Comparison of ENCODE assay signal across 8 cellular contexts in genomic region chrX:65518980-65519379, GRCh38. TPM values are rescaled to one million over a fixed set of nuclear protein-coding genes. Genes with fewer than 3 reads are reported as not detected.
DNase-seq lines count a peak whose midpoint lies in the region; ATAC-seq, FAIRE-seq and TF ChIP-seq lines count a peak whose summit lies in the region.
"Not testable (repeated sequence)": the region's sequence is repeated elsewhere in the genome, so short reads cannot be mapped to it uniquely, and the experiment has no call there.

No MANE protein-coding gene starts in this region.

- SMC1A ChIA-PET in GM12878 (lab: Charles Lee; ENCODE audit: uncharacterized antibody, unreplicated experiment), result not testable (repeated sequence)

- intact Hi-C loops in CD8-positive, alpha-beta T cell (cut with DNase I, micrococcal nuclease); GM12878 (cut with micrococcal nuclease; ENCODE audit: unreplicated experiment): not testable (repeated sequence)

- not testable (repeated sequence) for H3K4me1 ChIP-seq in CD8-positive, alpha-beta T cell (ENCODE audit: insufficient read depth, low read length); GM12878 (ENCODE audit: control insufficient read depth, insufficient read depth, low read length)

- H3K36me3 ChIP-seq in CD8-positive, alpha-beta T cell (ENCODE audit: insufficient read depth, low read length), result peaks cover 32% of the 10 kb centered on the region
- not testable (repeated sequence) for H3K36me3 ChIP-seq in GM12878 (ENCODE audit: control insufficient read depth in 2 of 2, insufficient read depth in 2 of 2, low read length in 1 of 2)

- in situ Hi-C loops in GM12878 (cut with MboI), result not testable (repeated sequence)

- H2AFZ ChIP-seq in GM12878 (ENCODE audit: control insufficient read depth, low read depth, low read length), result not testable (repeated sequence)

- BruUV-seq in GM12878 (replicated peaks; lab: Mats Ljungman, UMichigan), result not testable (repeated sequence)

- not testable (repeated sequence) for DNase-seq in CD8-positive, alpha-beta T cell; T-cell; activated CD8-positive, alpha-beta memory T cell treated with anti-CD3 and anti-CD28 coated beads, Interleukin-2, amount 10 ng/mL, durations not matched to agents 7 days and 5 days; activated naive CD4-positive, alpha-beta T cell treated with anti-CD3 and anti-CD28 coated beads, Interleukin-2, amount 50 U/mL, for 72 hours (ENCODE audit: low spot score in 2 of 2); GM12878 (ENCODE audit: low read depth, low spot score); left lobe of liver (ENCODE audit: low spot score); naive thymus-derived CD8-positive, alpha-beta T cell; stimulated activated naive B cell treated with anti-CD40 and anti-IgM and Interleukin-4, amounts not matched to agents 10 μg/mL and 1 μg/mL and 100 μg/mL, for 72 hours

- not testable (repeated sequence) for H3K79me2 ChIP-seq in GM12878 (ENCODE audit: control insufficient read depth, insufficient read depth, low read length)

- CTCF ChIA-PET in CD8-positive, alpha-beta T cell (lab: Charles Lee), result not testable (repeated sequence)
- CTCF ChIA-PET in T-cell (lab: Charles Lee) (interaction anchor here in 1 of 2 donors (0.6 kb wide), 1 partner anchor 15 kb away, joined by 3 read pairs; no protein-coding TSS in a partner anchor), GM12878 (lab: Yijun Ruan, JAX) (interaction anchor here (1.6 kb wide), 1 partner anchor 10 kb away, joined by 5 read pairs; no protein-coding TSS in a partner anchor)
- CTCF ChIA-PET in activated CD8-positive, alpha-beta memory T cell treated with anti-CD3 and anti-CD28 coated beads, Interleukin-2, amount 10 ng/mL, durations not matched to agents 7 days and 5 days (lab: Charles Lee), result interaction anchor here (2.5 kb wide), 1 partner anchor 10 kb away, joined by 8 read pairs; no protein-coding TSS in a partner anchor

- H3K4me2 ChIP-seq in GM12878 (ENCODE audit: control insufficient read depth, insufficient read depth), result not testable (repeated sequence)

- not testable (repeated sequence) for H3K27ac Mint-ChIP-seq in CD8-positive, alpha-beta T cell; T-cell; activated CD8-positive, alpha-beta memory T cell treated with anti-CD3 and anti-CD28 coated beads, Interleukin-2, amount 10 ng/mL, durations not matched to agents 7 days and 5 days; naive thymus-derived CD8-positive, alpha-beta T cell
- peak overlapping the region in 1 of 2 donors; percentile 47 for H3K27ac Mint-ChIP-seq in activated naive CD4-positive, alpha-beta T cell treated with anti-CD3 and anti-CD28 coated beads, Interleukin-2, amount 50 U/mL, for 72 hours
- H3K27ac Mint-ChIP-seq in stimulated activated naive B cell treated with anti-CD40 and anti-IgM and Interleukin-4, amounts not matched to agents 10 μg/mL and 1 μg/mL and 100 μg/mL, for 72 hours, result peak overlapping the region; percentile 15

- not testable (repeated sequence) for H3K27me3 ChIP-seq in CD8-positive, alpha-beta T cell (ENCODE audit: insufficient read depth, low read length); GM12878 (replicated peaks in 1 of 2; ENCODE audit: control insufficient read depth in 2 of 2, insufficient read depth in 2 of 2, low read length in 1 of 2)

- WGBS in GM12878 (ENCODE audit: insufficient coverage, insufficient replicate concordance, low lambda C conversion rate, missing lambda C conversion rate), result 62% methylated on average over 4 of the region's 9 CpGs

- not testable (repeated sequence) for H3K9me3 Mint-ChIP-seq in CD8-positive, alpha-beta T cell; T-cell; activated CD8-positive, alpha-beta memory T cell treated with anti-CD3 and anti-CD28 coated beads, Interleukin-2, amount 10 ng/mL, durations not matched to agents 7 days and 5 days (ENCODE audit: low read depth); activated naive CD4-positive, alpha-beta T cell treated with anti-CD3 and anti-CD28 coated beads, Interleukin-2, amount 50 U/mL, for 72 hours; naive thymus-derived CD8-positive, alpha-beta T cell; stimulated activated naive B cell treated with anti-CD40 and anti-IgM and Interleukin-4, amounts not matched to agents 10 μg/mL and 1 μg/mL and 100 μg/mL, for 72 hours

- POLR2A ChIA-PET in CD8-positive, alpha-beta T cell (lab: Charles Lee); GM12878 (lab: Charles Lee); naive thymus-derived CD8-positive, alpha-beta T cell (lab: Charles Lee): not testable (repeated sequence)
- POLR2A ChIA-PET in T-cell (lab: Charles Lee), result interaction anchor here (0.6 to 0.7 kb wide), 2 partner anchors 11 to 212 kb away, joined by 3 read pairs; no protein-coding TSS in a partner anchor

- peak; percentile 59 for FAIRE-seq in GM12878 (lab: Jason Lieb, UNC)

- not testable (repeated sequence) for H3K4me3 Mint-ChIP-seq in CD8-positive, alpha-beta T cell; T-cell; activated CD8-positive, alpha-beta memory T cell treated with anti-CD3 and anti-CD28 coated beads, Interleukin-2, amount 10 ng/mL, durations not matched to agents 7 days and 5 days; naive thymus-derived CD8-positive, alpha-beta T cell; stimulated activated naive B cell treated with anti-CD40 and anti-IgM and Interleukin-4, amounts not matched to agents 10 μg/mL and 1 μg/mL and 100 μg/mL, for 72 hours

- not testable (repeated sequence) for TF ChIP-seq POLR2A in GM12878 (IDR thresholded peaks at IDR 0.05; ENCODE audit: low read depth, low read length)

- H3K4me3 ChIP-seq in CD8-positive, alpha-beta T cell (ENCODE audit: low read depth, low read length); GM12878: not testable (repeated sequence)

- TF ChIP-seq EP300 in GM12878 (IDR thresholded peaks at IDR 0.05; ENCODE audit: borderline replicate concordance in 1 of 2, control insufficient read depth in 1 of 2, low read depth in 2 of 2, low read length in 2 of 2), result not testable (repeated sequence)

- H3K9me3 ChIP-seq in CD8-positive, alpha-beta T cell (ENCODE audit: low read length); GM12878 (replicated peaks; ENCODE audit: control insufficient read depth, insufficient read depth, low read length): not testable (repeated sequence)

- peak; percentile 52 for ATAC-seq in CD8-positive, alpha-beta T cell
- ATAC-seq in T-cell (replicated peaks in 1 of 4), result peak; percentile 34 to 90 (median 86)
- peak; percentile 77 for ATAC-seq in activated CD8-positive, alpha-beta memory T cell treated with anti-CD3 and anti-CD28 coated beads, Interleukin-2, amount 10 ng/mL, durations not matched to agents 7 days and 5 days
- ATAC-seq in activated naive CD4-positive, alpha-beta T cell treated with anti-CD3 and anti-CD28 coated beads, Interleukin-2, amount 50 U/mL, for 72 hours, result peak; percentile 55 to 61
- not testable (repeated sequence) for ATAC-seq in GM12878; stimulated activated naive B cell treated with anti-CD40 and anti-IgM and Interleukin-4, amounts not matched to agents 10 μg/mL and 1 μg/mL and 100 μg/mL, for 72 hours (replicated peaks)
- ATAC-seq in left lobe of liver, result peak; percentile 18
- peak; percentile 74 to 82 for ATAC-seq in naive thymus-derived CD8-positive, alpha-beta T cell

- not testable (repeated sequence) for H3K9ac ChIP-seq in GM12878 (ENCODE audit: control insufficient read depth, insufficient read depth, low read length)

- not testable (repeated sequence) for TF ChIP-seq CTCF in CD8-positive, alpha-beta T cell (IDR thresholded peaks at IDR 0.05); GM12878 (IDR thresholded peaks at IDR 0.05 in 2 of 3, conservative IDR thresholded peaks at IDR 0.05 in 1 of 3; ENCODE audit: control insufficient read depth in 2 of 3, extremely low read depth in 1 of 3, insufficient read depth in 1 of 3, low read depth in 3 of 3, low read length in 3 of 3)

- H3K27me3 Mint-ChIP-seq in CD8-positive, alpha-beta T cell (ENCODE audit: low read depth); T-cell; activated CD8-positive, alpha-beta memory T cell treated with anti-CD3 and anti-CD28 coated beads, Interleukin-2, amount 10 ng/mL, durations not matched to agents 7 days and 5 days; naive thymus-derived CD8-positive, alpha-beta T cell; stimulated activated naive B cell treated with anti-CD40 and anti-IgM and Interleukin-4, amounts not matched to agents 10 μg/mL and 1 μg/mL and 100 μg/mL, for 72 hours: not testable (repeated sequence)

- H3K36me3 Mint-ChIP-seq in CD8-positive, alpha-beta T cell, result peaks cover 42% of the 10 kb centered on the region
- H3K36me3 Mint-ChIP-seq in T-cell, result peaks cover 32% of the 10 kb centered on the region
- H3K36me3 Mint-ChIP-seq in activated CD8-positive, alpha-beta memory T cell treated with anti-CD3 and anti-CD28 coated beads, Interleukin-2, amount 10 ng/mL, durations not matched to agents 7 days and 5 days, result peaks cover 24% of the 10 kb centered on the region
- peaks cover 0 to 20% of the 10 kb centered on the region in 2 donors for H3K36me3 Mint-ChIP-seq in activated naive CD4-positive, alpha-beta T cell treated with anti-CD3 and anti-CD28 coated beads, Interleukin-2, amount 50 U/mL, for 72 hours
- peaks cover 0 to 40% (median 5%) of the 10 kb centered on the region in 3 donors for H3K36me3 Mint-ChIP-seq in naive thymus-derived CD8-positive, alpha-beta T cell
- H3K36me3 Mint-ChIP-seq in stimulated activated naive B cell treated with anti-CD40 and anti-IgM and Interleukin-4, amounts not matched to agents 10 μg/mL and 1 μg/mL and 100 μg/mL, for 72 hours, result peaks cover 20 to 27% of the 10 kb centered on the region in 2 donors

- not testable (repeated sequence) for H3K27ac ChIP-seq in CD8-positive, alpha-beta T cell (ENCODE audit: low read depth, low read length); GM12878 (ENCODE audit: control insufficient read depth, insufficient read depth)

- H3K4me1 Mint-ChIP-seq in CD8-positive, alpha-beta T cell (ENCODE audit: low read depth); T-cell; activated CD8-positive, alpha-beta memory T cell treated with anti-CD3 and anti-CD28 coated beads, Interleukin-2, amount 10 ng/mL, durations not matched to agents 7 days and 5 days; naive thymus-derived CD8-positive, alpha-beta T cell; stimulated activated naive B cell treated with anti-CD40 and anti-IgM and Interleukin-4, amounts not matched to agents 10 μg/mL and 1 μg/mL and 100 μg/mL, for 72 hours: not testable (repeated sequence)

- not testable (repeated sequence) for H4K20me1 ChIP-seq in GM12878 (ENCODE audit: control insufficient read depth, insufficient read depth)

- RAD21 ChIA-PET in GM12878 (lab: Charles Lee; ENCODE audit: unreplicated experiment), result not testable (repeated sequence)

- not testable (repeated sequence) for TF ChIP-seq RAD21 in GM12878 (IDR thresholded peaks at IDR 0.05; ENCODE audit: insufficient read depth, low read depth, low read length)

RNA-seq across cellular contexts. Expression of gene LAS1L, which starts 15.6 kb away (rescaled TPM):
- 10 to 100 TPM; 52.7 to 55.3 TPM for total RNA-seq in CD8-positive, alpha-beta T cell
- total RNA-seq in T-cell, result 10 to 100 TPM; 41.9 to 50.2 (median 43.9) TPM
- total RNA-seq in activated CD8-positive, alpha-beta memory T cell treated with anti-CD3 and anti-CD28 coated beads, Interleukin-2, amount 10 ng/mL, durations not matched to agents 7 days and 5 days, result 10 to 100 TPM; 45.8 to 51.2 TPM
- 10 to 100 TPM; 42.1 to 53.6 TPM for total RNA-seq in activated naive CD4-positive, alpha-beta T cell treated with anti-CD3 and anti-CD28 coated beads, Interleukin-2, amount 50 U/mL, for 72 hours
- 29.4 and 34.5 TPM in 2 replicates for total RNA-seq in GM12878 (2013; cell fraction: nucleolus; rRNA removed)
- 46.7 and 47.9 TPM in 2 replicates for total RNA-seq in GM12878 (2014; rRNA removed)
- total RNA-seq in GM12878 (2014; rRNA removed; fragmentation: Illumina TruSeq; extraction: Trizol), result 49.0 and 49.6 TPM in 2 replicates
- total RNA-seq in GM12878 (2021), result 60.7 and 62.6 TPM in 2 replicates
- 26.6 TPM for polyA plus RNA-seq in GM12878 (2011; ENCODE audit: low read depth)
- 38.3 and 50.2 TPM in 2 replicates for polyA plus RNA-seq in GM12878 (2011; rRNA removed)
- polyA plus RNA-seq in GM12878 (2011; cell fraction: cytosol; rRNA removed), result 53.8 and 60.1 TPM in 2 replicates
- polyA plus RNA-seq in GM12878 (2011; cell fraction: nucleus; rRNA removed), result 73.7 and 83.5 TPM in 2 replicates
- 27.7 and 33.6 TPM in 2 replicates for polyA plus RNA-seq in GM12878 (2012)
- polyA plus RNA-seq in GM12878 (2014; fragmentation: Illumina TruSeq; extraction: Trizol), result 57.4 and 66.0 TPM in 2 replicates
- polyA plus RNA-seq in GM12878 (2014; fragmentation: Nextera tagmentation; extraction: Ambion mirVana), result 10 to 100 TPM; 27.4 to 43.1 TPM
- polyA plus RNA-seq in GM12878 (2014; rRNA removed), result 61.1 and 64.7 TPM in 2 replicates
- 100 to 1,000 TPM in 1 of 2 experiments, 10 to 100 TPM in 1; 93.6 to 100 TPM for polyA plus RNA-seq in GM12878 (2016; fragmentation: Nextera tagmentation; extraction: Ambion mirVana)
- 33.8 and 34.7 TPM in 2 replicates for polyA minus RNA-seq in GM12878 (2011; rRNA and poly(A)+ RNA removed)
- 10.9 and 11.5 TPM in 2 replicates for polyA minus RNA-seq in GM12878 (2011; cell fraction: cytosol; rRNA and poly(A)+ RNA removed)
- 10.9 and 21.3 TPM in 2 replicates for polyA minus RNA-seq in GM12878 (2011; cell fraction: nucleus; rRNA and poly(A)+ RNA removed)
- 13.8 TPM for total RNA-seq in left lobe of liver
- 10 to 100 TPM; 51.7 to 52.8 TPM for total RNA-seq in naive thymus-derived CD8-positive, alpha-beta T cell
- polyA plus RNA-seq in naive thymus-derived CD8-positive, alpha-beta T cell, result 10 to 100 TPM; 34.2 to 51.3 (median 43.5) TPM
